In genomic region chr6:105468850-105469249, GRCh38 we compare ENCODE assay signal across 32 cellular contexts.
"Had no signal": no experiment of that assay in that cellular context is flagged by ENCODE, and none has a peak within 500 bp of the region (broad histone marks: within the 10 kb centered on the region; RNA-seq: fewer than 3 reads in every experiment).

No MANE protein-coding gene starts in this region.

- ATAC-seq: activated CD4-positive, alpha-beta T cell treated with anti-CD3 and anti-CD28 coated beads for 36 hours; activated CD8-positive, alpha-beta memory T cell treated with anti-CD3 and anti-CD28 coated beads, Interleukin-2, amount 10 ng/mL, durations not matched to agents 7 days and 5 days; activated CD8-positive, alpha-beta T cell treated with anti-CD3 and anti-CD28 coated beads, Interleukin-2, amount 10 ng/mL, durations not matched to agents 7 days and 5 days; activated naive CD4-positive, alpha-beta T cell treated with anti-CD3 and anti-CD28 coated beads, Interleukin-2, amount 50 U/mL, for 72 hours; effector memory CD8-positive, alpha-beta T cell; foreskin keratinocyte; gastrocnemius medialis; heart left ventricle had no signal

- H3K9me3 Mint-ChIP-seq: activated naive CD4-positive, alpha-beta T cell treated with anti-CD3 and anti-CD28 coated beads, Interleukin-2, amount 10 ng/mL, durations not matched to agents 7 days and 5 days; activated naive CD8-positive, alpha-beta T cell treated with anti-CD3 and anti-CD28 coated beads, Interleukin-2, amount 10 ng/mL, durations not matched to agents 7 days and 5 days; effector memory CD8-positive, alpha-beta T cell had no signal

- H3K27ac ChIP-seq: ascending aorta, breast epithelium, cardiac muscle cell, coronary artery, dorsolateral prefrontal cortex, esophagus muscularis mucosa, foreskin keratinocyte, gastrocnemius medialis, heart left ventricle had no signal

- DNase-seq: activated CD4-positive, alpha-beta memory T cell treated with anti-CD3 and anti-CD28 coated beads for 36 hours; activated CD4-positive, alpha-beta T cell treated with anti-CD3 and anti-CD28 coated beads for 36 hours; activated CD4-positive, alpha-beta T cell treated with anti-CD3 and anti-CD28 coated beads, Interleukin-2, amount 10 ng/mL, durations not matched to agents 24 days and 14 days; activated CD4-positive, CD25-positive, alpha-beta regulatory T cell; activated CD4-positive, CD25-positive, alpha-beta regulatory T cell treated with anti-CD3 and anti-CD28 coated beads, Interleukin-2, amount 50 U/mL, for 72 hours; activated CD8-positive, alpha-beta memory T cell treated with anti-CD3 and anti-CD28 coated beads, Interleukin-2, amount 10 ng/mL, durations not matched to agents 7 days and 5 days; activated CD8-positive, alpha-beta memory T cell treated with anti-CD3 and anti-CD28 coated beads, Interleukin-2, amount 50 U/mL, for 4 hours; activated CD8-positive, alpha-beta T cell treated with anti-CD3 and anti-CD28 coated beads, Interleukin-2, amount 10 ng/mL, durations not matched to agents 7 days and 5 days; activated gamma-delta T cell; activated naive CD4-positive, alpha-beta T cell; activated naive CD4-positive, alpha-beta T cell treated with anti-CD3 and anti-CD28 coated beads, Interleukin-2, amount 10 ng/mL, durations not matched to agents 7 days and 5 days; activated naive CD8-positive, alpha-beta T cell treated with anti-CD3 and anti-CD28 coated beads, Interleukin-2, amount 10 ng/mL, durations not matched to agents 7 days and 5 days; activated T-cell treated with anti-CD3 and anti-CD28 coated beads, Interleukin-2, amount 50 U/mL, for 1 hour; activated T-cell treated with anti-CD3 and anti-CD28 coated beads, Interleukin-2, amount 50 U/mL, for 48 hours; central memory CD4-positive, alpha-beta T cell; cerebellar nuclear complex; dorsolateral prefrontal cortex; effector memory CD8-positive, alpha-beta T cell; erythroblast; foreskin keratinocyte; gastrocnemius medialis; glutamatergic neuron; heart left ventricle; T-helper 2 cell had no signal

- H3K27ac Mint-ChIP-seq: activated CD4-positive, alpha-beta memory T cell treated with anti-CD3 and anti-CD28 coated beads for 36 hours; activated CD4-positive, alpha-beta T cell treated with anti-CD3 and anti-CD28 coated beads for 36 hours; activated CD4-positive, alpha-beta T cell treated with anti-CD3 and anti-CD28 coated beads, Interleukin-2, amount 10 ng/mL, durations not matched to agents 24 days and 14 days; activated CD8-positive, alpha-beta memory T cell treated with anti-CD3 and anti-CD28 coated beads, Interleukin-2, amount 10 ng/mL, durations not matched to agents 7 days and 5 days; activated CD8-positive, alpha-beta T cell treated with anti-CD3 and anti-CD28 coated beads, Interleukin-2, amount 10 ng/mL, durations not matched to agents 7 days and 5 days; activated naive CD4-positive, alpha-beta T cell treated with anti-CD3 and anti-CD28 coated beads, Interleukin-2, amount 10 ng/mL, durations not matched to agents 7 days and 5 days; activated naive CD4-positive, alpha-beta T cell treated with anti-CD3 and anti-CD28 coated beads, Interleukin-2, amount 50 U/mL, for 72 hours; activated naive CD8-positive, alpha-beta T cell treated with anti-CD3 and anti-CD28 coated beads, Interleukin-2, amount 10 ng/mL, durations not matched to agents 7 days and 5 days; brain; dendritic cell treated with granulocyte-macrophage colony-stimulating factor and Interleukin-4, amounts not matched to agents 40 ng/mL and 50 ng/mL, for 4 days; effector memory CD8-positive, alpha-beta T cell had no signal

- H3K4me3 Mint-ChIP-seq: activated CD4-positive, alpha-beta memory T cell treated with anti-CD3 and anti-CD28 coated beads for 36 hours; activated CD4-positive, alpha-beta T cell treated with anti-CD3 and anti-CD28 coated beads for 36 hours; activated CD4-positive, alpha-beta T cell treated with anti-CD3 and anti-CD28 coated beads, Interleukin-2, amount 10 ng/mL, durations not matched to agents 24 days and 14 days; activated CD8-positive, alpha-beta memory T cell treated with anti-CD3 and anti-CD28 coated beads, Interleukin-2, amount 10 ng/mL, durations not matched to agents 7 days and 5 days; activated CD8-positive, alpha-beta T cell treated with anti-CD3 and anti-CD28 coated beads, Interleukin-2, amount 10 ng/mL, durations not matched to agents 7 days and 5 days; activated naive CD4-positive, alpha-beta T cell treated with anti-CD3 and anti-CD28 coated beads, Interleukin-2, amount 10 ng/mL, durations not matched to agents 7 days and 5 days; activated naive CD8-positive, alpha-beta T cell treated with anti-CD3 and anti-CD28 coated beads, Interleukin-2, amount 10 ng/mL, durations not matched to agents 7 days and 5 days; brain; dendritic cell treated with granulocyte-macrophage colony-stimulating factor and Interleukin-4, amounts not matched to agents 40 ng/mL and 50 ng/mL, for 4 days; effector memory CD8-positive, alpha-beta T cell had no signal

- H3K4me1 ChIP-seq: ascending aorta, esophagus muscularis mucosa, foreskin keratinocyte, gastrocnemius medialis, heart left ventricle had no signal

- H3K36me3 ChIP-seq: ascending aorta, breast epithelium, cardiac muscle cell, esophagus muscularis mucosa, gastrocnemius medialis, heart left ventricle had no signal

- H3K4me3 ChIP-seq: ascending aorta, breast epithelium, cardiac muscle cell, coronary artery, dorsolateral prefrontal cortex, esophagus muscularis mucosa, gastrocnemius medialis, heart left ventricle had no signal

- H3K4me1 Mint-ChIP-seq: activated CD4-positive, alpha-beta T cell treated with anti-CD3 and anti-CD28 coated beads for 36 hours; activated CD4-positive, alpha-beta T cell treated with anti-CD3 and anti-CD28 coated beads, Interleukin-2, amount 10 ng/mL, durations not matched to agents 24 days and 14 days; activated naive CD4-positive, alpha-beta T cell treated with anti-CD3 and anti-CD28 coated beads, Interleukin-2, amount 10 ng/mL, durations not matched to agents 7 days and 5 days; activated naive CD8-positive, alpha-beta T cell treated with anti-CD3 and anti-CD28 coated beads, Interleukin-2, amount 10 ng/mL, durations not matched to agents 7 days and 5 days; brain had no signal

- H3K27me3 ChIP-seq: ascending aorta, breast epithelium, cardiac muscle cell, dorsolateral prefrontal cortex, foreskin keratinocyte, gastrocnemius medialis had no signal
